10 cellular contexts compared by ENCODE assay signal in the genomic region with DNA sequence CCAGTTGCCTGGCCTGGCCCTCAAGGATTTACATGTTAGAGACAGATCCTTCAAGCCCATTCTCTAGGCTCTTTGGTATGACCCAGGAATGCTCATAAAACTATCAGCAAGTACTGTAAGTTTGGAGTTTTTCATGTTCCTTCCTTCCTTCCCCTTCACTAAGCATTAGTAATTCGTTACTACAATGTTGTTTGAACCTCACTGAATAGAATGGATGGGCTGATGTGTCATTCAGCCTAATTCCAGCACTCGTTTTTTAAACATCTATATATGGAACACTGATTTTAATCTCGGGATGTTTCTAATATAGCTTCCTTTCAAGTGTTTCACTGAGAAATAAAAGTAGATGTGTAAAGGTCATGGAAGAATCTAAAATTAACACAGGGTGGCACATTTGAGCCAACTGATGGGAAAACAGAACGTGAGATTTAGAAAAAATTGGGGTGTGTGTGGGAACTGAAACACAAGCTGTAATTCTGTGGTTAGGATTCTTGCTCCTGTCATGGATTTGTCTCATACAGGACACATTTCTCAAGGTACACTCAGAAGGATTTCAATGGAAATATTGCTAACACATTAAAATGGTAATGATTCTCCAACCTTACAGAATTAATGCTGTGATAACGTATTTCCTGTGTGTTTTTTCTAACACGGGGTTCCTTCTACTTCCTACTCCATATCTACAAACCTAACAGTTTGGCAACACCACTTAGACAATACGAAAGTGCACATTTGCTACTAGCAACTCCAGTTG.
DNase-seq lines count a peak whose midpoint lies in the region; ATAC-seq and TF ChIP-seq lines count a peak whose summit lies in the region.
"Had no signal": no experiment of that assay in that cellular context is flagged by ENCODE, and none has a peak within 500 bp of the region (broad histone marks: within the 10 kb centered on the region; RNA-seq: fewer than 3 reads in every experiment).

No MANE protein-coding gene starts in this region.

- no peaks in the 10 kb centered on the region for H4K20me1 ChIP-seq in OCI-LY3 (ENCODE audit: insufficient read depth, low read length)

- no peaks in the 10 kb centered on the region for H3K27me3 ChIP-seq in ACC112 (ENCODE audit: insufficient read depth, low read length)
- no peaks in the 10 kb centered on the region for H3K27me3 ChIP-seq in OCI-LY3 (ENCODE audit: low read depth, low read length)

- H3K27ac ChIP-seq in ACC112 (ENCODE audit: low read depth, low read length) (peak overlapping the region; percentile 45), OCI-LY3 (ENCODE audit: low read length) (no peak overlapping the region)

- DNase-seq in fibroblast of villous mesenchyme (ENCODE audit: low read depth) = peak; percentile 88
- DNase-seq in NAMALWA (ENCODE audit: low spot score) = no peak
- DNase-seq in NCI-H128 (lab: John Stamatoyannopoulos, UW; ENCODE audit: unreplicated experiment) = no peak
- no peak for DNase-seq in cerebellar nuclear complex (lab: John Stamatoyannopoulos, UW)
- DNase-seq in HuH-7.5 (ENCODE audit: low spot score) = no peak
- DNase-seq: CD8-positive, alpha-beta memory T cell; effector CD8-positive, alpha-beta T cell had no signal

- peak overlapping the region; percentile 59 for H3K4me2 ChIP-seq in OCI-LY3 (ENCODE audit: low read length)

- no peaks in the 10 kb centered on the region for H3K36me3 ChIP-seq in ACC112 (ENCODE audit: insufficient read depth, low read length)
- no peaks in the 10 kb centered on the region for H3K36me3 ChIP-seq in OCI-LY3 (replicated peaks; ENCODE audit: low read depth, low read length)

- H3K4me1 ChIP-seq in ACC112 (ENCODE audit: control insufficient read depth, insufficient read depth, low read length, unreplicated experiment) (peaks cover 10% of the 10 kb centered on the region), OCI-LY3 (ENCODE audit: low read length) (peaks cover 12% of the 10 kb centered on the region)

- H3K9ac ChIP-seq in OCI-LY3 (ENCODE audit: low read length) = no peak overlapping the region

- H3K79me2 ChIP-seq in ACC112 (ENCODE audit: control insufficient read depth, insufficient read depth, low read length, unreplicated experiment) (no peaks in the 10 kb centered on the region), OCI-LY3 (ENCODE audit: low read length) (no peaks in the 10 kb centered on the region)

- ATAC-seq in GM19025 (IDR thresholded peaks at IDR 0.05; ENCODE audit: low read depth, unreplicated experiment) = peak; percentile 41

- H3K4me3 ChIP-seq in ACC112 (ENCODE audit: low read depth, low read length) (peak overlapping the region; percentile 18; the same call in 1 of the 2 replicates), OCI-LY3 (ENCODE audit: low read length) (peak overlapping the region; percentile 21), fibroblast of villous mesenchyme (ENCODE audit: low read depth, low read length) (no peak overlapping the region)

- H3K9me3 ChIP-seq in OCI-LY3 (ENCODE audit: insufficient read depth, low read length) = no peaks in the 10 kb centered on the region

- TF ChIP-seq CTCF in OCI-LY3 (IDR thresholded peaks at IDR 0.05; ENCODE audit: low read depth, low read length) (peak; percentile 49), fibroblast of villous mesenchyme (IDR thresholded peaks at IDR 0.05; ENCODE audit: insufficient read depth, low read depth, low read length) (no peak)

- H2AFZ ChIP-seq in ACC112 (ENCODE audit: low read length, unreplicated experiment) (peak overlapping the region; percentile 61), OCI-LY3 (ENCODE audit: low read depth, low read length) (peak overlapping the region; percentile 15; the same call in 1 of the 2 replicates)
